In the genomic region with DNA sequence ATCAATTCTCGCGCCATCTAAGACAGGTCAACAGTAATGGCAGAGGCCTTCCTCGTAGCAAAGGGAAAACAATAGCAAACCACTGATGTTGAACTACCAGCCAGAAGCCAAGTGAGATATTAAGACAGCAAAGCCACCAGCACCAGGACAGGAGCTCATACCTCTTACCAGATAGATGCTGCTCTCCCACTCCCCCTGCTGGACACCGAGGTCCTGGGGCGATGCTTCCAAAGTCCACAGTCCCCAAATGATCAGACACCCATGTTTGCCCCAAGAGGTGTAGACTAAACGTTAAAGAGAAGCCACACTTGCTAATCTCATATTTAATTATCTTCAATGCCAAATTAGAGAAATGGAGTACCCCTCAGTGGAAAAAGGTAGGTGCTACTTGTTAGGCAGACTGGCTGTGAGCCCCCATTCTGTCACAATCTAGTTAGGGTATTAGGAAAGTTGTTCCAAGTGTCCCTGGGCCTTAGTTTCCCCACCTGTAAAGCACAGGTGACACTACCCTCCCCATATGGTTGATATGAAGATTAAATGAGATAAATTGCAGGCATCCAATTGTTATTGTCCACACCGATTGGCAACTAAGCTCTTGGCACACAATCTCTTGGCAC, we compare ENCODE assay signal across 8 cellular contexts. TPM values are rescaled to one million over a fixed set of nuclear protein-coding genes. Genes with fewer than 3 reads are reported as not detected.
DNase-seq lines count a peak whose midpoint lies in the region; TF ChIP-seq lines count a peak whose summit lies in the region.

No MANE protein-coding gene starts in this region.

- H3K27me3 Mint-ChIP-seq in HFFc6 (ENCODE audit: insufficient read depth), result no peaks in the 10 kb centered on the region

- H3K4me3 ChIP-seq in colonic mucosa, result no peak overlapping the region

- H3K27ac ChIP-seq in colonic mucosa, result no peak overlapping the region

- H3K9ac ChIP-seq in colonic mucosa (ENCODE audit: low read depth in 2 of 2, low read length in 2 of 2), result no peak overlapping the region

- H3K4me3 Mint-ChIP-seq in HFFc6, result peak overlapping the region; percentile 31

- no peaks in the 10 kb centered on the region for H3K9me3 Mint-ChIP-seq in HFFc6

- TF ChIP-seq CTCF in HFFc6 (IDR thresholded peaks at IDR 0.05) (peak; percentile 86), colonic mucosa (IDR thresholded peaks at IDR 0.05) (peak; percentile 74)

- peak overlapping the region; percentile 90 for H3K27ac Mint-ChIP-seq in HFFc6

- peaks cover 65% of the 10 kb centered on the region for H3K4me1 Mint-ChIP-seq in HFFc6 (ENCODE audit: low read depth)

- no peaks in the 10 kb centered on the region for H3K4me1 ChIP-seq in colonic mucosa

- no peaks in the 10 kb centered on the region for H3K36me3 ChIP-seq in colonic mucosa

- no peaks in the 10 kb centered on the region for H3K9me3 ChIP-seq in colonic mucosa

- DNase-seq in NCI-H1417 (lab: John Stamatoyannopoulos, UW) (peak; percentile 6 to 61 (median 39)), NCI-H1417 treated with DMSO at 0.1 percent for 48 hours (lab: John Stamatoyannopoulos, UW) (no peak), HFFc6 (peak; percentile 42), NCI-H1694 treated with DMSO at 0.1 percent for 48 hours (lab: John Stamatoyannopoulos, UW) (peak; percentile 34), colonic mucosa (peak; percentile 73), medulla oblongata (ENCODE audit: extremely low spot score) (peak; percentile 53)
- peak; percentile 69 to 77 for DNase-seq in activated CD4-positive, alpha-beta T cell treated with anti-CD3 and anti-CD28 coated beads for 24 hours (ENCODE audit: low read depth in 2 of 2)
- peak; percentile 16 to 50 for DNase-seq in stimulated activated CD8-positive, alpha-beta memory T cell treated with anti-CD3 and anti-CD28 coated beads, Interleukin-4, amount 100 ng/mL, for 4 hours (ENCODE audit: low read depth in 2 of 2, low spot score in 1 of 2)

- no peaks in the 10 kb centered on the region for H3K27me3 ChIP-seq in colonic mucosa

- H3K36me3 Mint-ChIP-seq in HFFc6 (ENCODE audit: low read depth), result no peaks in the 10 kb centered on the region

- intact Hi-C loops in colonic mucosa (cut with DNase I), result loop anchor here (2.0 kb wide), 1 partner anchor 222 kb away; no protein-coding TSS in a partner anchor

RNA-seq across cellular contexts. Expression of a gene that starts 39.9 kb away (rescaled TPM):
- total RNA-seq in HFFc6 (2021; fragmentation: NEBNext Ultra II Directional; extraction: Animal tissue kit (Norgen Biotek cat#: 25700)), result 100 to 1,000 TPM; 234 to 372 (median 324) TPM
- 100 to 1,000 TPM; 235 to 288 TPM for total RNA-seq in colonic mucosa

RNA-seq across cellular contexts. Expression of a gene that starts 55.7 kb away (rescaled TPM):
- total RNA-seq in HFFc6 (2021; fragmentation: NEBNext Ultra II Directional; extraction: Animal tissue kit (Norgen Biotek cat#: 25700)), result 10 to 100 TPM; 21.3 to 55.1 (median 50.0) TPM
- total RNA-seq in colonic mucosa, result under 1 TPM in 1 of 2 donors, not detected in 1; 0.77 TPM

Comparison
In these comparisons a context has a peak if more than half of its experiments do, and no peak if none do; other contexts are left out.
1. RNA of a gene that starts 55.7 kb away (total RNA-seq): 21.3 to 55.1 TPM in HFFc6; 0.77 TPM in colonic mucosa; every median in the first group is over 10 times any median in the second.